Comparison of ENCODE assay signal across 16 cellular contexts in the genomic region with DNA sequence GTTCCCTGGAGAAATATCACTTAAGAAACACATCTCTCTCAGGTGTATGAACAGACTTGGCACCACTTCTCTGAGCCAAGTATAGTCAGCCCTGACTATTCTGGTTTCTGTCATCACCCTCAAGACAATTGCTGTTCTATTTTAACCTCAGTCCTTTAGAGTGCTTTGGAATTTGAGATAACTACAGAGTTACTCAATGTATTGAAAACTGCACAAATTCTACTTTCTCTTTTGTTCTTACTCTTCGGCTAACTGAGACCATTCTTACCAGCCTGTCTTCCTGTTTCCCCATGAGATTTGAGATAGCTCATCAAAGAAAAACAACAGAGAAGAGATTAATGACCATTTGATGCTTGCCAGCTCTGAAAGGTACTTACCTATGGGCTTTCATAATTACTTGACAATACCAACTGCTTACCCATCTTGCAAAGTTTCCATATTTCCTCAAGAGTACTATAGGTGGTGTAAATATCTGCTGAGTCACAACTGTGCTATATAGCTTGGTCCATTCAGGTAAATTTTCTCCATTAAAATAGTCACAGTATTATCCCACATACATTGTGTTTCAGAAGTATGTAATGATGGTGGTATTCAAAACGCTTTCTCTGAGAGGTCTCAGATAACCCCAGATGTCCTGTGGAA.
DNase-seq lines count a peak whose midpoint lies in the region; ATAC-seq and TF ChIP-seq lines count a peak whose summit lies in the region.
"Had no signal": no experiment of that assay in that cellular context is flagged by ENCODE, and none has a peak within 500 bp of the region (broad histone marks: within the 10 kb centered on the region; RNA-seq: fewer than 3 reads in every experiment).

No MANE protein-coding gene starts in this region.

- ATAC-seq in GM18861 (IDR thresholded peaks at IDR 0.05; ENCODE audit: unreplicated experiment) (peak; percentile 85), HG02610 (IDR thresholded peaks at IDR 0.05; ENCODE audit: unreplicated experiment) (peak; percentile 90), HG03565 (IDR thresholded peaks at IDR 0.05; ENCODE audit: unreplicated experiment) (peak; percentile 71), right cardiac atrium (peak; percentile 47 to 80), GM21737 (IDR thresholded peaks at IDR 0.05; ENCODE audit: unreplicated experiment) (no peak)
- ATAC-seq: CD8-positive, alpha-beta T cell had no signal

- H3K4me3 ChIP-seq in right cardiac atrium (ENCODE audit: low read length) (no peak overlapping the region), transverse colon (no peak overlapping the region)
- H3K4me3 ChIP-seq: coronary artery had no signal

- H3K9me3 ChIP-seq in right cardiac atrium (ENCODE audit: control insufficient read depth, low read length) (no peaks in the 10 kb centered on the region), transverse colon (no peaks in the 10 kb centered on the region)

- intact Hi-C loops in right cardiac atrium (cut with DNase I) (no loop called here), transverse colon (cut with DNase I; ENCODE audit: low total_unique reads) (no loop called here)

- TF ChIP-seq POLR2A in transverse colon (IDR thresholded peaks at IDR 0.05) = no peak

- TF ChIP-seq EP300 in transverse colon (IDR thresholded peaks at IDR 0.05; ENCODE audit: low read depth) = no peak

- no peak for TF ChIP-seq CTCF in transverse colon (IDR thresholded peaks at IDR 0.05)

- no peak for DNase-seq in right cardiac atrium
- no peak for DNase-seq in pons (ENCODE audit: low spot score)
- DNase-seq in transverse colon = no peak
- no peak for DNase-seq in dermis blood vessel endothelial cell
- DNase-seq: activated CD4-positive, alpha-beta T cell treated with anti-CD3 and anti-CD28 coated beads for 48 hours; CD8-positive, alpha-beta T cell; foreskin fibroblast; kidney glomerular epithelial cell; NCI-H1048; NCI-H774 had no signal

- WGBS in right cardiac atrium = 24% methylated on average over 2 of the region's 2 CpGs
- WGBS in transverse colon (ENCODE audit: low coverage in 1 of 2), 2 donors = 71 to 80% methylated on average over 1 to 2 of the region's 2 CpGs

- in situ Hi-C loops in transverse colon (cut with MboI; ENCODE audit: low pct_ligation_motif_present in 1 of 4, low pct_unique_long_range_greater_than_20kb in 1 of 4, low sequenced_read_pairs in 3 of 4) = no loop called here

- H3K36me3 ChIP-seq in transverse colon = no peaks in the 10 kb centered on the region

- no peaks in the 10 kb centered on the region for H3K27me3 ChIP-seq in right cardiac atrium (ENCODE audit: control insufficient read depth, insufficient read depth)
- H3K27me3 ChIP-seq in transverse colon = no peaks in the 10 kb centered on the region

- no peak overlapping the region for H3K27ac ChIP-seq in right cardiac atrium (ENCODE audit: low read length)
- no peak overlapping the region for H3K27ac ChIP-seq in transverse colon
- H3K27ac ChIP-seq: coronary artery, HL-60 had no signal

- H3K4me1 ChIP-seq in right cardiac atrium (ENCODE audit: control insufficient read depth, insufficient read depth, low read length) = no peaks in the 10 kb centered on the region
- no peaks in the 10 kb centered on the region for H3K4me1 ChIP-seq in transverse colon
